In genomic region chr20:10731190-10731955, GRCh38 we compare ENCODE assay signal across 16 cellular contexts. TPM values are rescaled to one million over a fixed set of nuclear protein-coding genes. Genes with fewer than 3 reads are reported as not detected.
DNase-seq lines count a peak whose midpoint lies in the region; ATAC-seq and TF ChIP-seq lines count a peak whose summit lies in the region.
"Had no signal": no experiment of that assay in that cellular context is flagged by ENCODE, and none has a peak within 500 bp of the region (broad histone marks: within the 10 kb centered on the region; RNA-seq: fewer than 3 reads in every experiment).

No MANE protein-coding gene starts in this region.

- no peaks in the 10 kb centered on the region for H3K9me3 ChIP-seq in vagina

- peaks cover 21% of the 10 kb centered on the region for H3K4me1 ChIP-seq in foreskin keratinocyte
- H3K4me1 ChIP-seq in vagina = no peaks in the 10 kb centered on the region

- no peak for TF ChIP-seq POLR2A in vagina (IDR thresholded peaks at IDR 0.05)

- TF ChIP-seq CTCF in foreskin keratinocyte (conservative IDR thresholded peaks at IDR 0.05) (no peak), vagina (IDR thresholded peaks at IDR 0.05) (no peak)

- no peak overlapping the region for H3K4me3 ChIP-seq in vagina
- H3K4me3 ChIP-seq: dorsolateral prefrontal cortex had no signal

- H3K27ac ChIP-seq in foreskin keratinocyte = peak overlapping the region; percentile 64
- H3K27ac ChIP-seq in vagina = no peak overlapping the region
- H3K27ac ChIP-seq: dorsolateral prefrontal cortex had no signal

- ATAC-seq in foreskin keratinocyte (peak; percentile 83), GM18502 (IDR thresholded peaks at IDR 0.05; ENCODE audit: poor library complexity, unreplicated experiment) (no peak), HG03025 (IDR thresholded peaks at IDR 0.05; ENCODE audit: low FRiP score, unreplicated experiment) (no peak), GM21390 (IDR thresholded peaks at IDR 0.05; ENCODE audit: unreplicated experiment) (no peak)

- no peaks in the 10 kb centered on the region for H3K36me3 ChIP-seq in vagina

- peak; percentile 25 for DNase-seq in AG08396 (ENCODE audit: low spot score)
- DNase-seq in HT1080 (ENCODE audit: low read depth) = peak; percentile 94
- DNase-seq in T1000 (lab: John Stamatoyannopoulos, UW) = peak; percentile 16
- peak; percentile 85 to 91 for DNase-seq in foreskin keratinocyte
- DNase-seq in vagina (ENCODE audit: extremely low spot score in 2 of 2) = no peak
- DNase-seq: activated CD4-positive, alpha-beta T cell treated with anti-CD3 and anti-CD28 coated beads for 1 hour; activated T-cell treated with anti-CD3 and anti-CD28 coated beads, Interleukin-2, amount 50 U/mL, for 1 hour; AML-193; Karpas-422; kidney glomerular epithelial cell; NCI-H1930; SW 1271 had no signal

- H3K27me3 ChIP-seq in foreskin keratinocyte = no peaks in the 10 kb centered on the region
- no peaks in the 10 kb centered on the region for H3K27me3 ChIP-seq in vagina

- intact Hi-C loops in vagina (cut with DNase I) = no loop called here

RNA-seq across cellular contexts. Expression of gene JAG1, which starts 57.6 kb away (rescaled TPM):
- total RNA-seq in HT1080 (2014; rRNA removed; shearing (Covaris generic)) = 42.8 and 43.6 TPM in 2 replicates
- 21.1 and 27.6 TPM in 2 replicates for polyA plus RNA-seq in HT1080 (2015; cell fraction: cytosol; rRNA removed)
- polyA plus RNA-seq in HT1080 (2015; cell fraction: nucleus; rRNA removed) = 194 and 216 TPM in 2 replicates
- 150 and 236 TPM in 2 replicates for total RNA-seq in foreskin keratinocyte
- 29.9 and 36.7 TPM in 2 replicates for polyA plus RNA-seq in foreskin keratinocyte
- total RNA-seq in vagina = 185 TPM

Comparison
In these comparisons a context has a peak if more than half of its experiments do, and no peak if none do; other contexts are left out.
1. DNase-seq: peak in AG08396 (single experiment), HT1080 (single experiment), T1000 (single experiment) and foreskin keratinocyte (2 of 2); none in vagina (0 of 2).